In genomic region chr7:116180302-116180701, GRCh38 we compare ENCODE assay signal across 8 cellular contexts. TPM values are rescaled to one million over a fixed set of nuclear protein-coding genes. Genes with fewer than 3 reads are reported as not detected.
DNase-seq lines count a peak whose midpoint lies in the region; ATAC-seq and TF ChIP-seq lines count a peak whose summit lies in the region.

No MANE protein-coding gene starts in this region.

- peak; percentile 91 for ATAC-seq in HG02588 (IDR thresholded peaks at IDR 0.05; ENCODE audit: unreplicated experiment)
- ATAC-seq in activated CD8-positive, alpha-beta T cell treated with anti-CD3 and anti-CD28 coated beads for 36 hours, result peak; percentile 74
- ATAC-seq in heart right ventricle, result peak in 6 of 8 donors; percentile 42 to 78 (median 58)
- ATAC-seq in stimulated activated effector memory CD8-positive, alpha-beta T cell treated with anti-CD3 and anti-CD28 coated beads, Interleukin-12 subunit alpha, Interleukin-12 subunit beta, amount 100 ng/mL, for 72 hours, result peak; percentile 67

- H3K4me1 ChIP-seq in BE2C (no peaks in the 10 kb centered on the region), heart right ventricle (no peaks in the 10 kb centered on the region)

- POLR2A ChIA-PET in activated CD8-positive, alpha-beta T cell treated with anti-CD3 and anti-CD28 coated beads for 36 hours (lab: Charles Lee), result no interaction called here

- no peaks in the 10 kb centered on the region for H3K9me3 Mint-ChIP-seq in activated CD8-positive, alpha-beta T cell treated with anti-CD3 and anti-CD28 coated beads for 36 hours
- no peaks in the 10 kb centered on the region for H3K9me3 Mint-ChIP-seq in stimulated activated effector memory CD8-positive, alpha-beta T cell treated with anti-CD3 and anti-CD28 coated beads, Interleukin-12 subunit alpha, Interleukin-12 subunit beta, amount 100 ng/mL, for 72 hours

- H3K27me3 ChIP-seq in BE2C (no peaks in the 10 kb centered on the region), heart right ventricle (no peaks in the 10 kb centered on the region)

- H3K27me3 Mint-ChIP-seq in activated CD8-positive, alpha-beta T cell treated with anti-CD3 and anti-CD28 coated beads for 36 hours, result no peaks in the 10 kb centered on the region

- H3K36me3 ChIP-seq in BE2C (no peaks in the 10 kb centered on the region), heart right ventricle (no peaks in the 10 kb centered on the region)

- DNase-seq in BE2C (no peak), NCI-H1092 treated with DMSO at 0.1 percent for 48 hours (lab: John Stamatoyannopoulos, UW) (peak; percentile 36), heart right ventricle (peak in 1 of 2 donors; percentile 14)
- peak; percentile 18 for DNase-seq in activated CD8-positive, alpha-beta T cell treated with anti-CD3 and anti-CD28 coated beads for 36 hours
- peak in 1 of 2 donors; percentile 58 for DNase-seq in stimulated activated effector memory CD8-positive, alpha-beta T cell treated with anti-CD3 and anti-CD28 coated beads, Interleukin-12 subunit alpha, Interleukin-12 subunit beta, amount 100 ng/mL, for 72 hours (ENCODE audit: low spot score in 2 of 2)
- no peak for DNase-seq in stimulated activated CD4-positive, alpha-beta T cell treated with anti-CD3 and anti-CD28 coated beads, Interleukin-2, amount 100 ng/mL, for 48 hours

- H3K9me3 ChIP-seq in BE2C, result no peaks in the 10 kb centered on the region
- H3K9me3 ChIP-seq in heart right ventricle, result peaks cover 0 to 15% (median 4%) of the 10 kb centered on the region in 11 donors

- no peak overlapping the region for H3K27ac Mint-ChIP-seq in activated CD8-positive, alpha-beta T cell treated with anti-CD3 and anti-CD28 coated beads for 36 hours
- no peak overlapping the region for H3K27ac Mint-ChIP-seq in stimulated activated effector memory CD8-positive, alpha-beta T cell treated with anti-CD3 and anti-CD28 coated beads, Interleukin-12 subunit alpha, Interleukin-12 subunit beta, amount 100 ng/mL, for 72 hours

- TF ChIP-seq CTCF in BE2C (IDR thresholded peaks at IDR 0.05; ENCODE audit: low read depth, low read length) (peak; percentile 62), GM12874 (IDR thresholded peaks at IDR 0.05; ENCODE audit: insufficient read depth, low read depth, low read length) (peak; percentile 58), heart right ventricle (IDR thresholded peaks at IDR 0.05) (peak; percentile 61 to 88 (median 79))
- peak; percentile 82 for TF ChIP-seq CTCF in activated CD8-positive, alpha-beta T cell treated with anti-CD3 and anti-CD28 coated beads for 36 hours (IDR thresholded peaks at IDR 0.05)

- H3K36me3 Mint-ChIP-seq in activated CD8-positive, alpha-beta T cell treated with anti-CD3 and anti-CD28 coated beads for 36 hours (ENCODE audit: low read depth), result no peaks in the 10 kb centered on the region
- no peaks in the 10 kb centered on the region for H3K36me3 Mint-ChIP-seq in stimulated activated effector memory CD8-positive, alpha-beta T cell treated with anti-CD3 and anti-CD28 coated beads, Interleukin-12 subunit alpha, Interleukin-12 subunit beta, amount 100 ng/mL, for 72 hours

- WGBS in heart right ventricle, 2 donors, result 46 to 57% methylated on average over 2 of the region's 2 CpGs

- H3K27ac ChIP-seq in heart right ventricle, result no peak overlapping the region

- intact Hi-C loops in activated CD8-positive, alpha-beta T cell treated with anti-CD3 and anti-CD28 coated beads for 36 hours (cut with micrococcal nuclease), result loop anchor here (1.0 kb wide), 1 partner anchor 56 kb away; no protein-coding TSS in a partner anchor
- intact Hi-C loops in heart right ventricle (cut with DNase I), result loop anchor here in 9 of 10 donors (1.0 to 10.0 kb wide), 7 partner anchors 52 to 407 kb away; no protein-coding TSS in a partner anchor

- H3K4me3 ChIP-seq in BE2C (ENCODE audit: low read depth, low read length) (no peak overlapping the region), heart right ventricle (no peak overlapping the region)

- no peaks in the 10 kb centered on the region for H3K4me1 Mint-ChIP-seq in activated CD8-positive, alpha-beta T cell treated with anti-CD3 and anti-CD28 coated beads for 36 hours (ENCODE audit: low read depth)
- no peaks in the 10 kb centered on the region for H3K4me1 Mint-ChIP-seq in stimulated activated effector memory CD8-positive, alpha-beta T cell treated with anti-CD3 and anti-CD28 coated beads, Interleukin-12 subunit alpha, Interleukin-12 subunit beta, amount 100 ng/mL, for 72 hours

- H3K4me3 Mint-ChIP-seq in activated CD8-positive, alpha-beta T cell treated with anti-CD3 and anti-CD28 coated beads for 36 hours, result no peak overlapping the region
- H3K4me3 Mint-ChIP-seq in stimulated activated effector memory CD8-positive, alpha-beta T cell treated with anti-CD3 and anti-CD28 coated beads, Interleukin-12 subunit alpha, Interleukin-12 subunit beta, amount 100 ng/mL, for 72 hours, result no peak overlapping the region

- CTCF ChIA-PET in activated CD8-positive, alpha-beta T cell treated with anti-CD3 and anti-CD28 coated beads for 36 hours (lab: Charles Lee), result interaction anchor here (0.6 to 14.7 kb wide), 38 partner anchors 9 to 1962 kb away, joined by 3 to 294 read pairs (median 4); partner anchors contain the start of gene TES

RNA-seq across cellular contexts. Expression of gene TES, which starts 30.0 kb away (rescaled TPM):
- not detected for polyA plus RNA-seq in BE2C (2012; ENCODE audit: insufficient read depth, insufficient read length, low read depth)
- 10 to 100 TPM; 63.9 to 65.7 TPM for total RNA-seq in activated CD8-positive, alpha-beta T cell treated with anti-CD3 and anti-CD28 coated beads for 36 hours
- 10 to 100 TPM in 9 of 10 donors, 1 to 10 TPM in 1; 9.4 to 28.9 (median 16.9) TPM for total RNA-seq in heart right ventricle
- polyA plus RNA-seq in heart right ventricle, result 10 to 100 TPM in 1 of 2 donors, 1 to 10 TPM in 1; 9.7 to 38.5 TPM

Comparison
In these comparisons a context has a peak if more than half of its experiments do, and no peak if none do; other contexts are left out.
1. DNase-seq: peak in NCI-H1092 treated with DMSO at 0.1 percent for 48 hours (single experiment) and activated CD8-positive, alpha-beta T cell treated with anti-CD3 and anti-CD28 coated beads for 36 hours (single experiment); none in BE2C (single experiment) and stimulated activated CD4-positive, alpha-beta T cell treated with anti-CD3 and anti-CD28 coated beads, Interleukin-2, amount 100 ng/mL, for 48 hours (0 of 2).
2. Peak in every context shown above with its lines, with median percentiles within 50 percentile points of each other: CTCF ChIP-seq and ATAC-seq.